In genomic region chr20:33559994-33560393, GRCh38 we compare ENCODE assay signal across 19 cellular contexts.
DNase-seq lines count a peak whose midpoint lies in the region; ATAC-seq and TF ChIP-seq lines count a peak whose summit lies in the region.
"Had no signal": no experiment of that assay in that cellular context is flagged by ENCODE, and none has a peak within 500 bp of the region (broad histone marks: within the 10 kb centered on the region; RNA-seq: fewer than 3 reads in every experiment).

No MANE protein-coding gene starts in this region.

- H3K36me3 ChIP-seq in HEK293 (ENCODE audit: control insufficient read depth in 2 of 2, insufficient read depth in 1 of 2, low read length in 2 of 2) (no peaks in the 10 kb centered on the region), sigmoid colon (peaks cover 0 to 5% (median 0%) of the 10 kb centered on the region in 4 donors)
- H3K36me3 ChIP-seq: Peyer's patch had no signal

- TF ChIP-seq CTCF in HEK293 (tag by site-specific recombination; IDR thresholded peaks at IDR 0.05) (no peak), brain (conservative IDR thresholded peaks at IDR 0.05) (no peak), sigmoid colon (IDR thresholded peaks at IDR 0.05) (no peak)

- peak; percentile 12 for DNase-seq in NCI-H187 treated with DMSO at 0.1 percent for 48 hours (lab: John Stamatoyannopoulos, UW)
- DNase-seq in NCI-H187 (lab: John Stamatoyannopoulos, UW) = no peak
- no peak for DNase-seq in sigmoid colon
- DNase-seq in activated T-cell treated with anti-CD3 and anti-CD28 coated beads, Interleukin-2, amount 50 U/mL, for 4 hours = no peak
- DNase-seq: C1 segment of cervical spinal cord, COR-L47, GM23248, NCI-H1092, NCI-H1694 treated with DMSO at 0.1 percent for 48 hours, NCI-H526, Peyer's patch, Right ventricle myocardium superior had no signal

- intact Hi-C loops in sigmoid colon (cut with DNase I) = loop anchor here (5.0 kb wide), 2 partner anchors 68 to 107 kb away; partner anchors contain the start of genes ACTL10 and CBFA2T2

- peaks cover 6% of the 10 kb centered on the region for H3K4me1 ChIP-seq in HEK293 (ENCODE audit: control insufficient read depth, insufficient read depth, low read length)
- H3K4me1 ChIP-seq in sigmoid colon = peaks cover 0 to 46% (median 42%) of the 10 kb centered on the region in 4 donors

- H3K27ac ChIP-seq in HEK293 (ENCODE audit: extremely low read depth, low read depth, low read length) = 0 out of 2 replicates have a peak overlapping the region, but pooled peaks have one; percentile 30
- peak overlapping the region in 3 of 4 donors; percentile 72 to 79 (median 76) for H3K27ac ChIP-seq in sigmoid colon
- H3K27ac ChIP-seq: GM23248, HL-60, Peyer's patch had no signal

- TF ChIP-seq POLR2A in sigmoid colon (IDR thresholded peaks at IDR 0.05) = no peak

- H3K4me3 Mint-ChIP-seq in brain = no peak overlapping the region
- no peak overlapping the region for H3K4me3 Mint-ChIP-seq in activated T-cell treated with anti-CD3 and anti-CD28 coated beads, Interleukin-2, amount 50 U/mL, for 4 hours

- no peak for TF ChIP-seq EP300 in sigmoid colon (IDR thresholded peaks at IDR 0.05)

- peaks cover 0 to 3% (median 0%) of the 10 kb centered on the region in 5 experiments for H3K9me3 Mint-ChIP-seq in brain
- H3K9me3 Mint-ChIP-seq in activated T-cell treated with anti-CD3 and anti-CD28 coated beads, Interleukin-2, amount 50 U/mL, for 4 hours = no peaks in the 10 kb centered on the region

- POLR2A ChIA-PET in HEK293 (lab: Yijun Ruan, JAX) = no interaction called here

- no peaks in the 10 kb centered on the region for H3K27me3 ChIP-seq in sigmoid colon
- H3K27me3 ChIP-seq: Peyer's patch had no signal

- no peak overlapping the region for H3K4me3 ChIP-seq in HEK293 (ENCODE audit: low read depth, low read length)
- no peak overlapping the region for H3K4me3 ChIP-seq in sigmoid colon
- H3K4me3 ChIP-seq: GM23248, K562, Peyer's patch had no signal

- peaks cover 53% of the 10 kb centered on the region for H3K4me1 Mint-ChIP-seq in brain
- peaks cover 17% of the 10 kb centered on the region for H3K4me1 Mint-ChIP-seq in activated T-cell treated with anti-CD3 and anti-CD28 coated beads, Interleukin-2, amount 50 U/mL, for 4 hours (ENCODE audit: low read depth)

- no peaks in the 10 kb centered on the region for H3K9me3 ChIP-seq in HEK293 (ENCODE audit: control insufficient read depth, insufficient read depth, low read depth, low read length)
- no peaks in the 10 kb centered on the region for H3K9me3 ChIP-seq in sigmoid colon
- H3K9me3 ChIP-seq: Peyer's patch had no signal

- ATAC-seq in HG02884 (IDR thresholded peaks at IDR 0.05; ENCODE audit: unreplicated experiment) (no peak), HG03159 (IDR thresholded peaks at IDR 0.05; ENCODE audit: unreplicated experiment) (no peak)
- ATAC-seq in activated T-cell treated with anti-CD3 and anti-CD28 coated beads, Interleukin-2, amount 50 U/mL, for 4 hours = no peak
- ATAC-seq: K562, SK-N-SH treated with all-trans-retinoic acid at 6 μM for 48 hours had no signal

- 93% methylated on average over 2 of the region's 2 CpGs for WGBS in sigmoid colon, 2 donors

- peak overlapping the region in 4 of 5 experiments; percentile 31 to 72 (median 63) for H3K27ac Mint-ChIP-seq in brain

- H3K36me3 Mint-ChIP-seq in brain = peaks cover 39% of the 10 kb centered on the region
- H3K36me3 Mint-ChIP-seq in activated T-cell treated with anti-CD3 and anti-CD28 coated beads, Interleukin-2, amount 50 U/mL, for 4 hours (ENCODE audit: insufficient read depth) = peaks cover 15% of the 10 kb centered on the region

- no peaks in the 10 kb centered on the region for H3K27me3 Mint-ChIP-seq in brain
- H3K27me3 Mint-ChIP-seq in activated T-cell treated with anti-CD3 and anti-CD28 coated beads, Interleukin-2, amount 50 U/mL, for 4 hours (ENCODE audit: low read depth) = no peaks in the 10 kb centered on the region

- CTCF ChIA-PET in HEK293 (lab: Yijun Ruan, JAX) = interaction anchor here (0.8 kb wide), 1 partner anchor 17 kb away, joined by 3 read pairs; no protein-coding TSS in a partner anchor

TF ChIP-seq in HEK293, 187 proteins besides CTCF, POLR2A, EP300 and RAD21:
- TF ChIP-seq ZNF266 (tag by site-specific recombination; IDR thresholded peaks at IDR 0.05; ENCODE audit: low read depth) (no peak), ZNF133 (tag by site-specific recombination; IDR thresholded peaks at IDR 0.05) (no peak)
